ENCODE assay signal across 12 cellular contexts in genomic region chr1:207808322-207808705, GRCh38. TPM values are rescaled to one million over a fixed set of nuclear protein-coding genes. Genes with fewer than 3 reads are reported as not detected.
DNase-seq lines count a peak whose midpoint lies in the region; ATAC-seq and TF ChIP-seq lines count a peak whose summit lies in the region.
"Had no signal": no experiment of that assay in that cellular context is flagged by ENCODE, and none has a peak within 500 bp of the region (broad histone marks: within the 10 kb centered on the region; RNA-seq: fewer than 3 reads in every experiment).

No MANE protein-coding gene starts in this region.

- H3K4me1 ChIP-seq in BLaER1 (peaks cover 30% of the 10 kb centered on the region), neutrophil (ENCODE audit: control insufficient read depth in 1 of 2, insufficient read depth in 1 of 2, low read depth in 1 of 2, low read length in 1 of 2) (peaks cover 29 to 40% of the 10 kb centered on the region in 2 experiments)

- no peak for ATAC-seq in effector memory CD8-positive, alpha-beta T cell (replicated peaks)
- no peak for ATAC-seq in GM21529 (IDR thresholded peaks at IDR 0.05; ENCODE audit: unreplicated experiment)

- DNase-seq in NCI-H1105 treated with DMSO at 0.1 percent for 48 hours (lab: John Stamatoyannopoulos, UW) (peak; percentile 11), SK-N-DZ (ENCODE audit: low spot score) (no peak), NOMO-1 treated with dmso at 0.1 percent for 144 hours (lab: John Stamatoyannopoulos, UW; ENCODE audit: unreplicated experiment) (no peak), DMS53 treated with DMSO at 0.1 percent for 48 hours (lab: John Stamatoyannopoulos, UW; ENCODE audit: unreplicated experiment) (no peak)
- no peak for DNase-seq in effector memory CD8-positive, alpha-beta T cell
- DNase-seq: activated T-cell treated with anti-CD3 and anti-CD28 coated beads for 4 hours; effector memory CD4-positive, alpha-beta T cell; GOT3; stimulated activated naive CD4-positive, alpha-beta T cell treated with Interleukin-2 at 50 U/mL for 16 hours had no signal

- H4K20me1 ChIP-seq in BLaER1: peaks cover under 1% of the 10 kb centered on the region; the same call in 1 of the 2 replicates

- no peak overlapping the region for H3K9ac ChIP-seq in BLaER1

- no peak for TF ChIP-seq CTCF in neutrophil (IDR thresholded peaks at IDR 0.05)

- H3K36me3 Mint-ChIP-seq in effector memory CD8-positive, alpha-beta T cell (ENCODE audit: insufficient read depth): peaks cover 54% of the 10 kb centered on the region

- H3K36me3 ChIP-seq in BLaER1 (peaks cover 83% of the 10 kb centered on the region), neutrophil (peaks cover 91% of the 10 kb centered on the region)

- no peaks in the 10 kb centered on the region for H3K27me3 Mint-ChIP-seq in effector memory CD8-positive, alpha-beta T cell

- H3K4me3 ChIP-seq in BLaER1: no peak overlapping the region
- H3K4me3 ChIP-seq in neutrophil (ENCODE audit: low read depth in 1 of 2, low read length in 1 of 2): peak overlapping the region; percentile 2 to 39

- H3K27ac ChIP-seq in BLaER1 (0 out of 2 replicates have a peak overlapping the region, but pooled peaks have one; percentile 6), neutrophil (peak overlapping the region; percentile 94)

- no peaks in the 10 kb centered on the region for H3K9me3 Mint-ChIP-seq in effector memory CD8-positive, alpha-beta T cell

- peak overlapping the region; percentile 65; the same call in 1 of the 2 replicates for H3K4me2 ChIP-seq in BLaER1

- H3K9me3 ChIP-seq in BLaER1 (no peaks in the 10 kb centered on the region), neutrophil (no peaks in the 10 kb centered on the region)

- H3K4me3 Mint-ChIP-seq in effector memory CD8-positive, alpha-beta T cell: no peak overlapping the region

- H3K27ac Mint-ChIP-seq in effector memory CD8-positive, alpha-beta T cell: peak overlapping the region; percentile 70 to 93

- H3K4me1 Mint-ChIP-seq in effector memory CD8-positive, alpha-beta T cell (ENCODE audit: low read depth in 2 of 2): peaks cover 38 to 47% of the 10 kb centered on the region in 2 donors

- H3K27me3 ChIP-seq in BLaER1 (no peaks in the 10 kb centered on the region), neutrophil (no peaks in the 10 kb centered on the region)

RNA-seq across cellular contexts. Expression of gene CD46, which starts 56.5 kb away (rescaled TPM):
- 60.0 and 70.5 TPM in 2 replicates for polyA plus RNA-seq in SK-N-DZ (2014; cell fraction: cytosol; rRNA removed)
- polyA plus RNA-seq in SK-N-DZ (2014; cell fraction: nucleus; rRNA removed): 383 and 470 TPM in 2 replicates
